16 cellular contexts compared by ENCODE assay signal in genomic region chr2:187302146-187302545, GRCh38.
DNase-seq lines count a peak whose midpoint lies in the region; ATAC-seq, FAIRE-seq and TF ChIP-seq lines count a peak whose summit lies in the region.
"Had no signal": no experiment of that assay in that cellular context is flagged by ENCODE, and none has a peak within 500 bp of the region (broad histone marks: within the 10 kb centered on the region; RNA-seq: fewer than 3 reads in every experiment).

No MANE protein-coding gene starts in this region.

- no peaks in the 10 kb centered on the region for H3K9me3 Mint-ChIP-seq in activated T-cell treated with anti-CD3 and anti-CD28 coated beads, Interleukin-2, amount 50 U/mL, for 24 hours
- H3K9me3 Mint-ChIP-seq: endodermal cell; stimulated activated naive CD8-positive, alpha-beta T cell treated with anti-CD3 and anti-CD28 coated beads, Interleukin-15, Interleukin-2, amounts not matched to agents 100 ng/mL and 50 ng/mL, for 24 hours had no signal

- H3K27me3 ChIP-seq in right cardiac atrium (ENCODE audit: control insufficient read depth, insufficient read depth) = no peaks in the 10 kb centered on the region
- no peaks in the 10 kb centered on the region for H3K27me3 ChIP-seq in keratinocyte (ENCODE audit: control insufficient read depth, extremely low read depth, insufficient read depth, low read length)

- H3K4me3 ChIP-seq in right cardiac atrium (ENCODE audit: low read length) (peak overlapping the region; percentile 22), keratinocyte (ENCODE audit: control insufficient read depth in 2 of 3, extremely low read depth in 1 of 3, insufficient read depth in 2 of 3, low read depth in 1 of 3, low read length in 3 of 3) (no peak overlapping the region)

- H3K4me3 Mint-ChIP-seq in activated T-cell treated with anti-CD3 and anti-CD28 coated beads, Interleukin-2, amount 50 U/mL, for 24 hours = no peak overlapping the region
- H3K4me3 Mint-ChIP-seq: endodermal cell; stimulated activated naive CD8-positive, alpha-beta T cell treated with anti-CD3 and anti-CD28 coated beads, Interleukin-15, Interleukin-2, amounts not matched to agents 100 ng/mL and 50 ng/mL, for 24 hours had no signal

- no peaks in the 10 kb centered on the region for H3K79me2 ChIP-seq in keratinocyte (ENCODE audit: control insufficient read depth, insufficient read depth, low read length)

- H3K27ac ChIP-seq in right cardiac atrium (ENCODE audit: low read length) = no peak overlapping the region
- no peak overlapping the region for H3K27ac ChIP-seq in keratinocyte (ENCODE audit: control insufficient read depth, insufficient read depth, low read length)

- no peak for TF ChIP-seq CTCF in keratinocyte (optimal IDR thresholded peaks at IDR 0.05 in 1 of 3, IDR thresholded peaks at IDR 0.05 in 1 of 3, conservative IDR thresholded peaks at IDR 0.05 in 1 of 3; ENCODE audit: extremely low read depth in 1 of 3, insufficient read depth in 2 of 3, low read length in 3 of 3)

- WGBS in right cardiac atrium = 29% methylated on average over 1 of the region's 1 CpG

- no peak overlapping the region for H3K4me2 ChIP-seq in keratinocyte (ENCODE audit: control insufficient read depth, extremely low read depth, insufficient read depth, low read depth, low read length)

- peak overlapping the region; percentile 23 for H2AFZ ChIP-seq in keratinocyte (ENCODE audit: control insufficient read depth, low read length)

- no peak overlapping the region for H3K9ac ChIP-seq in keratinocyte (ENCODE audit: control insufficient read depth, extremely low read depth, insufficient read depth, low read length)

- FAIRE-seq in keratinocyte (lab: Jason Lieb, UNC) = no peak

- peaks cover 2% of the 10 kb centered on the region for H3K4me1 ChIP-seq in right cardiac atrium (ENCODE audit: control insufficient read depth, insufficient read depth, low read length)
- H3K4me1 ChIP-seq in keratinocyte (ENCODE audit: control insufficient read depth, extremely low read depth, insufficient read depth, low read length) = no peaks in the 10 kb centered on the region

- intact Hi-C loops in right cardiac atrium (cut with DNase I) (loop anchor here in 1 of 4 donors (10.0 kb wide), 2 partner anchors 143 to 437 kb away; partner anchors contain the start of gene CALCRL), Right ventricle myocardium superior (cut with DNase I) (no loop called here)

- no peaks in the 10 kb centered on the region for H3K36me3 Mint-ChIP-seq in activated T-cell treated with anti-CD3 and anti-CD28 coated beads, Interleukin-2, amount 50 U/mL, for 24 hours (ENCODE audit: low read depth)

- no peaks in the 10 kb centered on the region for H3K9me3 ChIP-seq in right cardiac atrium (ENCODE audit: control insufficient read depth, low read length)
- no peaks in the 10 kb centered on the region for H3K9me3 ChIP-seq in keratinocyte (ENCODE audit: control insufficient read depth, low read depth, low read length)

- H3K9me1 ChIP-seq in keratinocyte (ENCODE audit: control insufficient read depth, extremely low read depth, insufficient read depth, low read length) = no peaks in the 10 kb centered on the region

- H4K20me1 ChIP-seq in keratinocyte (ENCODE audit: control insufficient read depth, extremely low read depth, insufficient read depth, low read length) = no peaks in the 10 kb centered on the region

- H3K4me1 Mint-ChIP-seq in activated T-cell treated with anti-CD3 and anti-CD28 coated beads, Interleukin-2, amount 50 U/mL, for 24 hours (ENCODE audit: low read depth) = no peaks in the 10 kb centered on the region
- H3K4me1 Mint-ChIP-seq: endodermal cell had no signal

- no peaks in the 10 kb centered on the region for H3K36me3 ChIP-seq in keratinocyte (ENCODE audit: control insufficient read depth in 2 of 2, extremely low read depth in 1 of 2, insufficient read depth in 2 of 2, low read length in 2 of 2)

- no peak for DNase-seq in right cardiac atrium
- no peak for DNase-seq in Right ventricle myocardium superior
- peak; percentile 40 to 77 for DNase-seq in dermis microvascular lymphatic vessel endothelial cell (ENCODE audit: low read depth in 2 of 2)
- no peak for DNase-seq in keratinocyte (ENCODE audit: low read depth, low spot score)
- DNase-seq in UCSD-AML1 (lab: John Stamatoyannopoulos, UW; ENCODE audit: unreplicated experiment) = no peak
- DNase-seq in CD1c-positive myeloid dendritic cell (ENCODE audit: extremely low spot score) = no peak
- no peak for DNase-seq in activated T-cell treated with anti-CD3 and anti-CD28 coated beads, Interleukin-2, amount 50 U/mL, for 24 hours
- DNase-seq: ACHN; activated effector memory CD4-positive, alpha-beta T cell treated with Interleukin-2 at 50 U/mL for 16 hours; endodermal cell; NCI-H146; retina; SIG-M5 had no signal

- ATAC-seq in right cardiac atrium = no peak
- no peak for ATAC-seq in Right ventricle myocardium superior (ENCODE audit: poor library complexity)
- no peak for ATAC-seq in GM21737 (IDR thresholded peaks at IDR 0.05; ENCODE audit: unreplicated experiment)
- ATAC-seq: activated CD4-positive, CD25-positive, alpha-beta regulatory T cell treated with anti-CD3 and anti-CD28 coated beads, Interleukin-2, amount 50 U/mL, for 24 hours had no signal

- H3K27ac Mint-ChIP-seq in activated T-cell treated with anti-CD3 and anti-CD28 coated beads, Interleukin-2, amount 50 U/mL, for 24 hours = no peak overlapping the region
- H3K27ac Mint-ChIP-seq: endodermal cell; stimulated activated naive CD8-positive, alpha-beta T cell treated with anti-CD3 and anti-CD28 coated beads, Interleukin-15, Interleukin-2, amounts not matched to agents 100 ng/mL and 50 ng/mL, for 24 hours had no signal

- dilution Hi-C loops in keratinocyte (cut with MboI; ENCODE audit: extremely low pct_ligation_motif_present, low sequenced_read_pairs) = no loop called here

- no peaks in the 10 kb centered on the region for H3K27me3 Mint-ChIP-seq in activated T-cell treated with anti-CD3 and anti-CD28 coated beads, Interleukin-2, amount 50 U/mL, for 24 hours
- H3K27me3 Mint-ChIP-seq: stimulated activated naive CD8-positive, alpha-beta T cell treated with anti-CD3 and anti-CD28 coated beads, Interleukin-15, Interleukin-2, amounts not matched to agents 100 ng/mL and 50 ng/mL, for 24 hours had no signal

Comparison
In these comparisons a context has a peak if more than half of its experiments do, and no peak if none do; other contexts are left out.
1. DNase-seq: peak in dermis microvascular lymphatic vessel endothelial cell (2 of 2); none in right cardiac atrium (0 of 3), Right ventricle myocardium superior (single experiment), keratinocyte (single experiment), UCSD-AML1 (single experiment), CD1c-positive myeloid dendritic cell (single experiment) and activated T-cell treated with anti-CD3 and anti-CD28 coated beads, Interleukin-2, amount 50 U/mL, for 24 hours (single experiment).